In genomic region chr12:14771651-14772137, GRCh38 we compare ENCODE assay signal across 8 cellular contexts.
DNase-seq lines count a peak whose midpoint lies in the region; ATAC-seq lines count a peak whose summit lies in the region.

No MANE protein-coding gene starts in this region.

- H3K27ac ChIP-seq in iPS-18a (ENCODE audit: low read length): peak overlapping the region; percentile 87

- no peaks in the 10 kb centered on the region for H3K36me3 ChIP-seq in iPS-18a (ENCODE audit: control insufficient read depth, low read depth, low read length)

- H3K9me3 ChIP-seq in iPS-18a (ENCODE audit: control insufficient read depth, low read depth, low read length): no peaks in the 10 kb centered on the region

- ATAC-seq in GM18870 (IDR thresholded peaks at IDR 0.05; ENCODE audit: unreplicated experiment): no peak

- H3K27me3 ChIP-seq in iPS-18a (ENCODE audit: control insufficient read depth, insufficient read depth, low read length): peaks cover 4% of the 10 kb centered on the region

- peak; percentile 33 to 42 for DNase-seq in AML-193 (lab: John Stamatoyannopoulos, UW)
- DNase-seq in KBM-7: peak; percentile 29
- peak; percentile 49 for DNase-seq in activated CD8-positive, alpha-beta memory T cell treated with anti-CD3 and anti-CD28 coated beads, Interleukin-2, amount 50 U/mL, for 1 hour (ENCODE audit: extremely low read depth)
- peak; percentile 17 for DNase-seq in stimulated activated CD8-positive, alpha-beta memory T cell treated with anti-CD3 and anti-CD28 coated beads, Interleukin-4, amount 100 ng/mL, for 24 hours (ENCODE audit: low read depth)
- no peak for DNase-seq in cortex of kidney (lab: John Stamatoyannopoulos, UW)
- DNase-seq in 8988T: no peak

- peak overlapping the region; percentile 96 for H3K4me3 ChIP-seq in iPS-18a (ENCODE audit: low read length)

- H3K4me1 ChIP-seq in iPS-18a (ENCODE audit: control insufficient read depth, low read depth, low read length): peaks cover 5% of the 10 kb centered on the region

- in situ Hi-C loops in KBM-7 (cut with MboI; ENCODE audit: low pct_unique_long_range_greater_than_20kb, low sequenced_read_pairs): no loop called here

- peak overlapping the region; percentile 86 for H3K9ac ChIP-seq in iPS-18a (ENCODE audit: low read length)

Comparison
In these comparisons a context has a peak if more than half of its experiments do, and no peak if none do; other contexts are left out.
1. DNase-seq: peak in AML-193 (2 of 2), KBM-7 (single experiment), activated CD8-positive, alpha-beta memory T cell treated with anti-CD3 and anti-CD28 coated beads, Interleukin-2, amount 50 U/mL, for 1 hour (single experiment) and stimulated activated CD8-positive, alpha-beta memory T cell treated with anti-CD3 and anti-CD28 coated beads, Interleukin-4, amount 100 ng/mL, for 24 hours (single experiment); none in cortex of kidney (single experiment) and 8988T (single experiment).